ENCODE assay signal across 10 cellular contexts in the genomic region with DNA sequence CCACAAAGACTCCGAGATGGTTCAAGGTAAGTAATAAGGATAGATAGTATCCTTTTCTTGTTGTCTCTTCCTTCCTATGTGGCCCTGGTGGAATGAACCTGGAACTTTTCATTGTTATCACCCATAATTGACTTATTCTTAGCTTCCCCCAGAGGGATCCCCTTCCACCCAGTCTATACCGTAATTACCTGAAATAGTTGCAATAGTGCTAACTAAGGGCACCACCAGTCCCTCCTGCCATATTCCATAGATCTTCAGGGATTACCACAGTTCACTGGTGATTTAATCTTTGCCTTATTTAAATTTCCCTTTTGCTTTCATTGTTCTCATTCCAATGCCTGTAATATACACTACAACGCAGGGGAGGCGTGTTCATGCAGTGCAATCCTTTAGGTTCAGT. TPM values are rescaled to one million over a fixed set of nuclear protein-coding genes. Genes with fewer than 3 reads are reported as not detected.
"Had no signal": no experiment of that assay in that cellular context is flagged by ENCODE, and none has a peak within 500 bp of the region (broad histone marks: within the 10 kb centered on the region; RNA-seq: fewer than 3 reads in every experiment).

No MANE protein-coding gene starts in this region.

- H3K4me3 ChIP-seq: GM23338 had no signal

- H3K4me2 ChIP-seq: GM23338, KMS-11 had no signal

- H3K9ac ChIP-seq: KMS-11 had no signal

- FAIRE-seq: HepG2 had no signal

- H3K27ac ChIP-seq: HL-60, KMS-11 had no signal

- H2AFZ ChIP-seq: GM23338 had no signal

- ATAC-seq: GM23338, HepG2 had no signal

- DNase-seq: H7, HCEC 1CT, KBM-7 had no signal

RNA-seq across cellular contexts. Expression of gene OR9K2, which starts 13.8 kb away (rescaled TPM):
- total RNA-seq: H4, H7, HepG2, HT1080 had no signal
- polyA plus RNA-seq: GM23338, HepG2, IgD-negative memory B cell had no signal
